ENCODE assay signal across 3 cellular contexts in genomic region chr16:10533612-10534011, GRCh38. TPM values are rescaled to one million over a fixed set of nuclear protein-coding genes. Genes with fewer than 3 reads are reported as not detected.
"Had no signal": no experiment of that assay in that cellular context is flagged by ENCODE, and none has a peak within 500 bp of the region (broad histone marks: within the 10 kb centered on the region; RNA-seq: fewer than 3 reads in every experiment).

No MANE protein-coding gene starts in this region.

RNA-seq across cellular contexts. Expression of gene EMP2, which starts 46.8 kb away (rescaled TPM):
- total RNA-seq: activated CD4-positive, alpha-beta memory T cell treated with anti-CD3 and anti-CD28 coated beads, Interleukin-2, amount 10 ng/mL, durations not matched to agents 7 days and 5 days; natural killer cell treated with Interleukin-12 subunit alpha and Interleukin-12 subunit beta and Interleukin-15 and Interleukin-18, amount 100 ng/mL, for 72 hours; T-helper 17 cell had no signal
